Comparison of ENCODE assay signal across 33 cellular contexts in genomic region chr6:5871296-5871695, GRCh38.
DNase-seq lines count a peak whose midpoint lies in the region; ATAC-seq and TF ChIP-seq lines count a peak whose summit lies in the region.
"Had no signal": no experiment of that assay in that cellular context is flagged by ENCODE, and none has a peak within 500 bp of the region (broad histone marks: within the 10 kb centered on the region; RNA-seq: fewer than 3 reads in every experiment).

No MANE protein-coding gene starts in this region.

- intact Hi-C loops in left lung (cut with DNase I) = no loop called here

- no peaks in the 10 kb centered on the region for H3K36me3 ChIP-seq in SK-N-SH (replicated peaks in 1 of 2; ENCODE audit: control insufficient read depth in 1 of 2, insufficient read depth in 2 of 2, low read length in 1 of 2)
- no peaks in the 10 kb centered on the region for H3K36me3 ChIP-seq in left lung
- H3K36me3 ChIP-seq: BLaER1, esophagus squamous epithelium, heart left ventricle, left ventricle myocardium inferior, right atrium auricular region had no signal

- ATAC-seq in GM21576 (IDR thresholded peaks at IDR 0.05; ENCODE audit: unreplicated experiment) (peak; percentile 46), HG03565 (IDR thresholded peaks at IDR 0.05; ENCODE audit: unreplicated experiment) (peak; percentile 63), left lung (no peak)
- ATAC-seq: foreskin keratinocyte, heart left ventricle, K562 had no signal

- TF ChIP-seq RAD21 in SK-N-SH (IDR thresholded peaks at IDR 0.05; ENCODE audit: low read length) = no peak

- peak; percentile 12 for DNase-seq in stimulated activated CD4-positive, alpha-beta T cell treated with anti-CD3 and anti-CD28 coated beads, Interleukin-4, amount 100 ng/mL, for 24 hours
- no peak for DNase-seq in stimulated activated CD4-positive, alpha-beta T cell treated with anti-CD3 and anti-CD28 coated beads, Interleukin-4, amount 100 ng/mL, for 4 hours
- DNase-seq in SK-N-SH (no peak), left lung (no peak)
- no peak for DNase-seq in activated CD8-positive, alpha-beta memory T cell treated with anti-CD3 and anti-CD28 coated beads for 24 hours
- DNase-seq: activated CD4-positive, alpha-beta T cell treated with anti-CD3 and anti-CD28 coated beads for 4 hours; activated naive CD4-positive, alpha-beta T cell treated with Interleukin-2 at 50 U/mL for 16 hours; activated T-cell treated with anti-CD3 and anti-CD28 coated beads, Interleukin-2, amount 50 U/mL, for 48 hours; amygdala; COR-L47; DMS53; dorsolateral prefrontal cortex; esophagus squamous epithelium; foreskin keratinocyte; H7; heart left ventricle; islet precursor cell; left ventricle myocardium inferior; mesendoderm; NCI-H1092; NCI-H1694; NCI-H446 treated with DMSO at 0.1 percent for 48 hours; NCI-H82; SHP77 treated with DMSO at 0.1 percent for 48 hours; stimulated activated CD4-positive, alpha-beta T cell treated with anti-CD3 and anti-CD28 coated beads, Interleukin-1b, Interleukin-23, amount 100 ng/mL, for 48 hours; substantia nigra; trophoblast cell had no signal

- no peaks in the 10 kb centered on the region for H3K9me2 ChIP-seq in SK-N-SH

- H3K4me1 ChIP-seq in SK-N-SH (ENCODE audit: control insufficient read depth in 1 of 2, insufficient read depth in 2 of 2, low read depth in 1 of 2, low read length in 1 of 2) (no peaks in the 10 kb centered on the region; a peak in 1 of 4 replicates), left lung (no peaks in the 10 kb centered on the region)
- H3K4me1 ChIP-seq: foreskin keratinocyte, left ventricle myocardium inferior, right atrium auricular region had no signal

- CTCF ChIA-PET in SK-N-SH (lab: Yijun Ruan, JAX) = no interaction called here

- H3K27me3 ChIP-seq in SK-N-SH (ENCODE audit: insufficient read depth) (no peaks in the 10 kb centered on the region), left lung (no peaks in the 10 kb centered on the region)
- H3K27me3 ChIP-seq: BLaER1, dorsolateral prefrontal cortex, esophagus squamous epithelium, foreskin keratinocyte, heart left ventricle, right atrium auricular region had no signal

- TF ChIP-seq CTCF in SK-N-SH (IDR thresholded peaks at IDR 0.05) (no peak), left lung (IDR thresholded peaks at IDR 0.05) (no peak)

- H3K4me2 ChIP-seq in SK-N-SH = no peak overlapping the region
- H3K4me2 ChIP-seq: BLaER1, smooth muscle cell had no signal

- 6% methylated on average over 4 of the region's 4 CpGs for WGBS in SK-N-SH (ENCODE audit: low lambda C conversion rate)

- H3F3A ChIP-seq in SK-N-SH (replicated peaks; ENCODE audit: insufficient read depth) = no peaks in the 10 kb centered on the region

- H3K9ac ChIP-seq in SK-N-SH = no peak overlapping the region
- H3K9ac ChIP-seq: BLaER1 had no signal

- no peaks in the 10 kb centered on the region for H4K20me1 ChIP-seq in SK-N-SH (ENCODE audit: insufficient read depth)
- H4K20me1 ChIP-seq: BLaER1 had no signal

- no peak overlapping the region for H3K4me3 ChIP-seq in SK-N-SH (ENCODE audit: low read depth in 2 of 2, low read length in 1 of 2)
- H3K4me3 ChIP-seq in left lung = no peak overlapping the region
- H3K4me3 ChIP-seq: BLaER1, dorsolateral prefrontal cortex, esophagus squamous epithelium, heart left ventricle, K562, left ventricle myocardium inferior, right atrium auricular region, smooth muscle cell had no signal

- H3K79me2 ChIP-seq in SK-N-SH (ENCODE audit: insufficient read depth) = no peaks in the 10 kb centered on the region

- POLR2A ChIA-PET in SK-N-SH (lab: Yijun Ruan, JAX) = no interaction called here

- H3K9me3 ChIP-seq in SK-N-SH = no peaks in the 10 kb centered on the region
- H3K9me3 ChIP-seq in left lung = peaks cover 0 to 28% of the 10 kb centered on the region in 2 donors
- H3K9me3 ChIP-seq: esophagus squamous epithelium had no signal

- no peak overlapping the region for H2AFZ ChIP-seq in SK-N-SH (ENCODE audit: low read depth)

- no peak for TF ChIP-seq EP300 in SK-N-SH (IDR thresholded peaks at IDR 0.05; ENCODE audit: borderline replicate concordance in 1 of 2, low read depth in 1 of 2, low read length in 1 of 2)

- no peak overlapping the region for H3K27ac ChIP-seq in SK-N-SH (ENCODE audit: low read depth in 2 of 2, low read length in 1 of 2)
- no peak overlapping the region for H3K27ac ChIP-seq in left lung
- H3K27ac ChIP-seq: BLaER1, dorsolateral prefrontal cortex, esophagus squamous epithelium, foreskin keratinocyte, heart left ventricle, left ventricle myocardium inferior, right atrium auricular region had no signal

TF ChIP-seq in SK-N-SH, 30 proteins besides CTCF, POLR2A, EP300 and RAD21 (continues in another document):
- TF ChIP-seq NRF1 (IDR thresholded peaks at IDR 0.05; ENCODE audit: low read depth, low read length) (no peak), FOXJ3 (CRISPR knock-in tag; IDR thresholded peaks at IDR 0.05) (no peak), FOXM1 (IDR thresholded peaks at IDR 0.05; ENCODE audit: low read depth) (no peak), RFX5 (IDR thresholded peaks at IDR 0.05; ENCODE audit: low read length) (no peak), RCOR1 (IDR thresholded peaks at IDR 0.05; ENCODE audit: low read length) (no peak), USF1 (IDR thresholded peaks at IDR 0.05; ENCODE audit: borderline replicate concordance, low read depth) (no peak), USF2 (IDR thresholded peaks at IDR 0.05; ENCODE audit: borderline replicate concordance, low read depth, low read length) (no peak), IRF3 (IDR thresholded peaks at IDR 0.05; ENCODE audit: low read depth, low read length) (no peak), MEF2A (IDR thresholded peaks at IDR 0.05; ENCODE audit: borderline replicate concordance, low read depth) (no peak), YY1 (IDR thresholded peaks at IDR 0.05; ENCODE audit: low read depth) (no peak), SMC3 (IDR thresholded peaks at IDR 0.05; ENCODE audit: low read depth, low read length) (no peak), CHD2 (IDR thresholded peaks at IDR 0.05; ENCODE audit: low read length, partially characterized antibody) (no peak), RXRA (IDR thresholded peaks at IDR 0.05; ENCODE audit: borderline replicate concordance, low read depth) (no peak), ZBTB33 (IDR thresholded peaks at IDR 0.05; ENCODE audit: borderline replicate concordance, low read depth) (no peak)
